18 cellular contexts compared by ENCODE assay signal in the genomic region with DNA sequence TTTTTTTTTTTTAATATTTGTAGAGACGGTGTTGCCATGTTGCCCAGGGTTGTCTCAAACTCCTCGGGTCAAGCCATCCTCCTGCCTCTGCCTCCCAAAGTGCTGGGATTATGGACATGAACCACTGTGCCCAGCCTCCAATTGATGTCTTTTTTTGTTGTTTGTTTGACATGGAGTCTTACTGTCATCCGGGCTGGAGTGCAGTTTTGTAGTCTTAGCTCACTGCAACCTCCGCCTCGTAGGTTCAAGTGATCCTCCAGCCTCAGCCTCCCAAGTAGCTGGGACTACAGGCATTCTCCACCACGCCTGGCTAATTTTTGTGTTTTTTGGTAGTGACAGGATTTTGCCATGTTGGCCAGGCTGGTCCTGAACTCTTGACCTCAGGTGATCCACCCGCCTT. TPM values are rescaled to one million over a fixed set of nuclear protein-coding genes. Genes with fewer than 3 reads are reported as not detected.
DNase-seq lines count a peak whose midpoint lies in the region; ATAC-seq and TF ChIP-seq lines count a peak whose summit lies in the region.
"Had no signal": no experiment of that assay in that cellular context is flagged by ENCODE, and none has a peak within 500 bp of the region (broad histone marks: within the 10 kb centered on the region; RNA-seq: fewer than 3 reads in every experiment).

No MANE protein-coding gene starts in this region.

- no peak for DNase-seq in activated naive CD8-positive, alpha-beta T cell treated with anti-CD3 and anti-CD28 coated beads, Interleukin-2, amount 50 U/mL, for 24 hours
- DNase-seq in memory B cell (ENCODE audit: low spot score in 2 of 2), result no peak
- DNase-seq in NCI-H2171 treated with DMSO at 0.1 percent for 48 hours (lab: John Stamatoyannopoulos, UW), result no peak
- no peak for DNase-seq in GM13977 (ENCODE audit: low spot score)
- DNase-seq in NCI-H1105 (lab: John Stamatoyannopoulos, UW), result no peak
- DNase-seq: Caco-2; CD4-positive, alpha-beta memory T cell; DMS 273 treated with DMSO at 0.1 percent for 48 hours; DMS79 treated with DMSO at 0.1 percent for 48 hours; H7; Karpas-422; NCI-H1417 treated with DMSO at 0.1 percent for 48 hours; NCI-H187 treated with DMSO at 0.1 percent for 48 hours; NCI-H2107; NCI-H510A; SHP77 treated with DMSO at 0.1 percent for 48 hours had no signal

- H3K9me3 Mint-ChIP-seq in activated naive CD8-positive, alpha-beta T cell (ENCODE audit: low read depth), result no peaks in the 10 kb centered on the region
- no peaks in the 10 kb centered on the region for H3K9me3 Mint-ChIP-seq in activated naive CD8-positive, alpha-beta T cell treated with anti-CD3 and anti-CD28 coated beads, Interleukin-2, amount 50 U/mL, for 24 hours
- H3K9me3 Mint-ChIP-seq in activated T-helper 17 cell treated with anti-CD3 and anti-CD28 coated beads, Interleukin-2, amount 50 U/mL, for 72 hours, result no peaks in the 10 kb centered on the region
- H3K9me3 Mint-ChIP-seq in memory B cell, result no peaks in the 10 kb centered on the region
- H3K9me3 Mint-ChIP-seq: CD4-positive, alpha-beta memory T cell had no signal

- in situ Hi-C loops in GM13977 (cut with MboI; ENCODE audit: low pct_unique_long_range_greater_than_20kb, low sequenced_read_pairs, unreplicated experiment), result no loop called here

- H3K4me3 Mint-ChIP-seq in activated naive CD8-positive, alpha-beta T cell, result no peak overlapping the region
- H3K4me3 Mint-ChIP-seq in activated naive CD8-positive, alpha-beta T cell treated with anti-CD3 and anti-CD28 coated beads, Interleukin-2, amount 50 U/mL, for 24 hours, result no peak overlapping the region
- H3K4me3 Mint-ChIP-seq in activated T-helper 17 cell treated with anti-CD3 and anti-CD28 coated beads, Interleukin-2, amount 50 U/mL, for 72 hours, result no peak overlapping the region
- no peak overlapping the region for H3K4me3 Mint-ChIP-seq in memory B cell

- no peak for TF ChIP-seq CTCF in GM13977 (IDR thresholded peaks at IDR 0.05; ENCODE audit: extremely low read depth, insufficient read depth, missing control alignments)

- H3K4me1 Mint-ChIP-seq in activated naive CD8-positive, alpha-beta T cell (ENCODE audit: low read depth), result peaks cover 69% of the 10 kb centered on the region
- H3K4me1 Mint-ChIP-seq in activated naive CD8-positive, alpha-beta T cell treated with anti-CD3 and anti-CD28 coated beads, Interleukin-2, amount 50 U/mL, for 24 hours, result peaks cover 56% of the 10 kb centered on the region
- peaks cover 37% of the 10 kb centered on the region for H3K4me1 Mint-ChIP-seq in activated T-helper 17 cell treated with anti-CD3 and anti-CD28 coated beads, Interleukin-2, amount 50 U/mL, for 72 hours
- peaks cover 47% of the 10 kb centered on the region for H3K4me1 Mint-ChIP-seq in memory B cell

- H3K36me3 Mint-ChIP-seq in activated naive CD8-positive, alpha-beta T cell, result peaks cover 2% of the 10 kb centered on the region
- H3K36me3 Mint-ChIP-seq in activated naive CD8-positive, alpha-beta T cell treated with anti-CD3 and anti-CD28 coated beads, Interleukin-2, amount 50 U/mL, for 24 hours (ENCODE audit: low read depth), result peaks cover 61% of the 10 kb centered on the region
- H3K36me3 Mint-ChIP-seq in activated T-helper 17 cell treated with anti-CD3 and anti-CD28 coated beads, Interleukin-2, amount 50 U/mL, for 72 hours (ENCODE audit: low read depth), result peaks cover 88% of the 10 kb centered on the region
- H3K36me3 Mint-ChIP-seq in memory B cell, result peaks cover 32% of the 10 kb centered on the region

- peak overlapping the region; percentile 66 for H3K27ac Mint-ChIP-seq in activated naive CD8-positive, alpha-beta T cell
- H3K27ac Mint-ChIP-seq in activated naive CD8-positive, alpha-beta T cell treated with anti-CD3 and anti-CD28 coated beads, Interleukin-2, amount 50 U/mL, for 24 hours, result no peak overlapping the region
- H3K27ac Mint-ChIP-seq in activated T-helper 17 cell treated with anti-CD3 and anti-CD28 coated beads, Interleukin-2, amount 50 U/mL, for 72 hours, result peak overlapping the region; percentile 6
- H3K27ac Mint-ChIP-seq in memory B cell, result peak overlapping the region; percentile 18

- no peak for ATAC-seq in activated naive CD8-positive, alpha-beta T cell treated with anti-CD3 and anti-CD28 coated beads, Interleukin-2, amount 50 U/mL, for 24 hours
- ATAC-seq in activated T-helper 17 cell treated with anti-CD3 and anti-CD28 coated beads, Interleukin-2, amount 50 U/mL, for 72 hours (replicated peaks), result no peak
- ATAC-seq in memory B cell (ENCODE audit: low read depth), result no peak

- no peaks in the 10 kb centered on the region for H3K27me3 Mint-ChIP-seq in activated naive CD8-positive, alpha-beta T cell
- no peaks in the 10 kb centered on the region for H3K27me3 Mint-ChIP-seq in activated naive CD8-positive, alpha-beta T cell treated with anti-CD3 and anti-CD28 coated beads, Interleukin-2, amount 50 U/mL, for 24 hours
- H3K27me3 Mint-ChIP-seq in activated T-helper 17 cell treated with anti-CD3 and anti-CD28 coated beads, Interleukin-2, amount 50 U/mL, for 72 hours, result no peaks in the 10 kb centered on the region
- H3K27me3 Mint-ChIP-seq in memory B cell, result no peaks in the 10 kb centered on the region
- H3K27me3 Mint-ChIP-seq: CD4-positive, alpha-beta memory T cell had no signal

RNA-seq across cellular contexts. Expression of gene MROH8, which starts 9.4 kb away (rescaled TPM):
- 1 to 10 TPM in 1 of 2 donors, under 1 TPM in 1; 0.32 to 2.0 TPM for total RNA-seq in activated T-helper 17 cell treated with anti-CD3 and anti-CD28 coated beads, Interleukin-2, amount 50 U/mL, for 72 hours

RNA-seq across cellular contexts. Expression of gene RPN2, which starts 9.7 kb away (rescaled TPM):
- total RNA-seq in activated T-helper 17 cell treated with anti-CD3 and anti-CD28 coated beads, Interleukin-2, amount 50 U/mL, for 72 hours, result 100 to 1,000 TPM; 112 to 178 TPM
